ENCODE assay signal across 12 cellular contexts in genomic region chr2:64904405-64905329, GRCh38.
DNase-seq lines count a peak whose midpoint lies in the region; ATAC-seq, FAIRE-seq and TF ChIP-seq lines count a peak whose summit lies in the region.
"Had no signal": no experiment of that assay in that cellular context is flagged by ENCODE, and none has a peak within 500 bp of the region (broad histone marks: within the 10 kb centered on the region; RNA-seq: fewer than 3 reads in every experiment).

No MANE protein-coding gene starts in this region.

- no TSS peak for BruUV-seq in GM12878 (replicated peaks; lab: Mats Ljungman, UMichigan)

- H3K4me2 ChIP-seq in Karpas-422 (ENCODE audit: low read depth, low read length, poor library complexity, severe bottlenecking) = peak overlapping the region; percentile 1
- H3K4me2 ChIP-seq in GM12878 (ENCODE audit: control insufficient read depth, insufficient read depth) = peak overlapping the region; percentile 39; the same call in 1 of the 2 replicates

- TF ChIP-seq CTCF in GM12878 (IDR thresholded peaks at IDR 0.05 in 2 of 3, conservative IDR thresholded peaks at IDR 0.05 in 1 of 3; ENCODE audit: control insufficient read depth in 2 of 3, extremely low read depth in 1 of 3, insufficient read depth in 1 of 3, low read depth in 3 of 3, low read length in 3 of 3) = no peak
- TF ChIP-seq CTCF in adrenal gland (IDR thresholded peaks at IDR 0.05) = no peak

- TF ChIP-seq POLR2A in GM12878 (IDR thresholded peaks at IDR 0.05; ENCODE audit: low read depth, low read length) (no peak), adrenal gland (IDR thresholded peaks at IDR 0.05) (no peak)

- in situ Hi-C loops in GM12878 (cut with MboI) = loop anchor here (25.0 kb wide), 1 partner anchor 658 kb away; no protein-coding TSS in a partner anchor

- FAIRE-seq in GM19239 (lab: Jason Lieb, UNC) (peak; percentile 79), GM12878 (lab: Jason Lieb, UNC) (no peak)

- no peak for DNase-seq in GM19239 (ENCODE audit: insufficient read length, low spot score)
- no peak for DNase-seq in Karpas-422
- DNase-seq in GM12878 (ENCODE audit: low read depth, low spot score) = no peak
- no peak for DNase-seq in sciatic nerve (ENCODE audit: low spot score)
- no peak for DNase-seq in adrenal gland
- DNase-seq: CD4-positive, alpha-beta T cell; head of caudate nucleus had no signal

- no peak overlapping the region for H3K27ac ChIP-seq in Karpas-422 (ENCODE audit: low read length)
- peak overlapping the region; percentile 20 for H3K27ac ChIP-seq in GM12878 (ENCODE audit: control insufficient read depth, insufficient read depth)
- H3K27ac ChIP-seq in adrenal gland = peak overlapping the region in 1 of 5 donors; percentile 31
- H3K27ac ChIP-seq: SK-N-MC had no signal

- H3K79me2 ChIP-seq in Karpas-422 (ENCODE audit: low read length) (no peaks in the 10 kb centered on the region), GM12878 (ENCODE audit: control insufficient read depth, insufficient read depth, low read length) (peaks cover 15% of the 10 kb centered on the region)

- POLR2A ChIA-PET in GM12878 (lab: Charles Lee) = interaction anchor here (0.6 to 1.3 kb wide), 3 partner anchors 11 to 46 kb away, joined by 3 to 4 read pairs (median 3); no protein-coding TSS in a partner anchor

- 63% methylated on average over 11 of the region's 11 CpGs for WGBS in GM12878 (ENCODE audit: insufficient coverage, insufficient replicate concordance, low lambda C conversion rate, missing lambda C conversion rate)
- WGBS in adrenal gland, 4 donors = 57 to 62% (median 60%) methylated on average over 11 of the region's 11 CpGs

- H4K20me1 ChIP-seq in Karpas-422 (ENCODE audit: insufficient read depth, low read depth, low read length) = no peaks in the 10 kb centered on the region
- H4K20me1 ChIP-seq in GM12878 (ENCODE audit: control insufficient read depth, insufficient read depth) = peaks cover 5% of the 10 kb centered on the region; the same call in 1 of the 2 replicates

- no peaks in the 10 kb centered on the region for H3K36me3 ChIP-seq in Karpas-422 (ENCODE audit: insufficient read depth, low read length)
- peaks cover 3 to 17% of the 10 kb centered on the region in 2 experiments for H3K36me3 ChIP-seq in GM12878 (ENCODE audit: control insufficient read depth in 2 of 2, insufficient read depth in 2 of 2, low read length in 1 of 2)
- H3K36me3 ChIP-seq in adrenal gland (replicated peaks in 1 of 2) = no peaks in the 10 kb centered on the region

- H2AFZ ChIP-seq in Karpas-422 (ENCODE audit: low read length) (no peak overlapping the region), GM12878 (ENCODE audit: control insufficient read depth, low read depth, low read length) (no peak overlapping the region)

- ATAC-seq in GM12878 (peak; percentile 77), sciatic nerve (peak; percentile 58), HG03342 (IDR thresholded peaks at IDR 0.05; ENCODE audit: unreplicated experiment) (no peak), GM18870 (IDR thresholded peaks at IDR 0.05; ENCODE audit: unreplicated experiment) (no peak), GM18861 (IDR thresholded peaks at IDR 0.05; ENCODE audit: unreplicated experiment) (no peak)

- H3K9me3 ChIP-seq in Karpas-422 (ENCODE audit: low read length) (no peaks in the 10 kb centered on the region), GM12878 (replicated peaks; ENCODE audit: control insufficient read depth, insufficient read depth, low read length) (no peaks in the 10 kb centered on the region; the same call in 2 of the 3 replicates), adrenal gland (replicated peaks in 1 of 3) (no peaks in the 10 kb centered on the region)

- no peak for TF ChIP-seq RAD21 in GM12878 (IDR thresholded peaks at IDR 0.05; ENCODE audit: insufficient read depth, low read depth, low read length)

- no peaks in the 10 kb centered on the region for H3K9me2 ChIP-seq in Karpas-422 (replicated peaks; ENCODE audit: insufficient read depth, low read length)

- SMC1A ChIA-PET in GM12878 (lab: Charles Lee; ENCODE audit: uncharacterized antibody, unreplicated experiment) = interaction anchor here (0.9 to 2.3 kb wide), 11 partner anchors 9 to 310 kb away, joined by 3 to 14 read pairs (median 4); no protein-coding TSS in a partner anchor

- H3K4me1 ChIP-seq in Karpas-422 (ENCODE audit: low read length) = peaks cover 17% of the 10 kb centered on the region
- peaks cover 13% of the 10 kb centered on the region for H3K4me1 ChIP-seq in GM12878 (ENCODE audit: control insufficient read depth, insufficient read depth, low read length)
- peaks cover 0 to 13% of the 10 kb centered on the region in 2 donors for H3K4me1 ChIP-seq in adrenal gland (replicated peaks in 1 of 2)

- TF ChIP-seq EP300 in GM12878 (IDR thresholded peaks at IDR 0.05; ENCODE audit: borderline replicate concordance in 1 of 2, control insufficient read depth in 1 of 2, low read depth in 2 of 2, low read length in 2 of 2) = no peak

- H3K9ac ChIP-seq in Karpas-422 (ENCODE audit: low read length) (no peak overlapping the region), GM12878 (ENCODE audit: control insufficient read depth, insufficient read depth, low read length) (no peak overlapping the region)

- CTCF ChIA-PET in GM12878 (lab: Yijun Ruan, JAX) = interaction anchor here (0.7 to 3.7 kb wide), 9 partner anchors 9 to 318 kb away, joined by 3 to 19 read pairs (median 4); no protein-coding TSS in a partner anchor

- no peaks in the 10 kb centered on the region for H3K27me3 ChIP-seq in Karpas-422 (ENCODE audit: low read length)
- no peaks in the 10 kb centered on the region for H3K27me3 ChIP-seq in GM12878 (replicated peaks in 1 of 2; ENCODE audit: control insufficient read depth in 2 of 2, insufficient read depth in 2 of 2, low read length in 1 of 2)
- H3K27me3 ChIP-seq in adrenal gland = no peaks in the 10 kb centered on the region

- H3K4me3 ChIP-seq in Karpas-422 (ENCODE audit: low read length) = no peak overlapping the region
- H3K4me3 ChIP-seq in GM12878 = no peak overlapping the region
- H3K4me3 ChIP-seq in adrenal gland = no peak overlapping the region
- H3K4me3 ChIP-seq: lung, SK-N-MC had no signal

- intact Hi-C loops in GM12878 (cut with micrococcal nuclease; ENCODE audit: unreplicated experiment) (no loop called here), sciatic nerve (cut with DNase I) (no loop called here), adrenal gland (cut with DNase I) (no loop called here)

- RAD21 ChIA-PET in GM12878 (lab: Charles Lee; ENCODE audit: unreplicated experiment) = interaction anchor here (0.5 to 3.3 kb wide), 6 partner anchors 9 to 313 kb away, joined by 3 to 21 read pairs (median 4); no protein-coding TSS in a partner anchor

TF ChIP-seq in GM12878, 131 proteins besides CTCF, POLR2A, EP300 and RAD21 (continues in another document):
- TF ChIP-seq ELK1 (IDR thresholded peaks at IDR 0.05; ENCODE audit: low read depth, low read length) = no peak
- TF ChIP-seq NKRF (conservative IDR thresholded peaks at IDR 0.05) = no peak
- TF ChIP-seq ZNF687 (IDR thresholded peaks at IDR 0.05) = no peak

Comparison
In these comparisons a context has a peak if more than half of its experiments do, and no peak if none do; other contexts are left out.
1. ATAC-seq: peak in GM12878 (single experiment) and sciatic nerve (single experiment); none in HG03342 (single experiment), GM18870 (single experiment) and GM18861 (single experiment).